In genomic region chr16:89615596-89616090, GRCh38 we compare ENCODE assay signal across 9 cellular contexts. TPM values are rescaled to one million over a fixed set of nuclear protein-coding genes. Genes with fewer than 3 reads are reported as not detected.
DNase-seq lines count a peak whose midpoint lies in the region; ATAC-seq and TF ChIP-seq lines count a peak whose summit lies in the region.
"Had no signal": no experiment of that assay in that cellular context is flagged by ENCODE, and none has a peak within 500 bp of the region (broad histone marks: within the 10 kb centered on the region; RNA-seq: fewer than 3 reads in every experiment).

No MANE protein-coding gene starts in this region.

- ATAC-seq in HG03520 (IDR thresholded peaks at IDR 0.05; ENCODE audit: unreplicated experiment) = no peak

- no peak overlapping the region for H3K9ac ChIP-seq in endodermal cell (ENCODE audit: extremely low read depth, low read length, poor library complexity, severe bottlenecking)

- 63 to 69% methylated on average over 9 to 17 of the region's 17 CpGs for WGBS in endodermal cell (ENCODE audit: insufficient coverage in 1 of 2, insufficient read length in 1 of 2), 2 experiments

- TF ChIP-seq CTCF in endodermal cell (conservative IDR thresholded peaks at IDR 0.05) (peak; percentile 93), retinal pigment epithelial cell (conservative IDR thresholded peaks at IDR 0.05; ENCODE audit: low read depth, low read length) (peak; percentile 71)

- peaks cover 2% of the 10 kb centered on the region for H3K9me3 Mint-ChIP-seq in endodermal cell

- no peak overlapping the region for H3K27ac ChIP-seq in endodermal cell (ENCODE audit: low read depth, low read length)

- DNase-seq in NCI-H82 (lab: John Stamatoyannopoulos, UW) = peak; percentile 35
- DNase-seq in NCI-H82 treated with DMSO at 0.1 percent for 48 hours (lab: John Stamatoyannopoulos, UW; ENCODE audit: unreplicated experiment) = no peak
- peak; percentile 34 for DNase-seq in NCI-H460 (ENCODE audit: extremely low read depth, low read depth)
- peak; percentile 88 for DNase-seq in endodermal cell
- DNase-seq in retinal pigment epithelial cell (ENCODE audit: low read depth) = no peak
- DNase-seq in RKO (ENCODE audit: low spot score) = no peak
- DNase-seq in effector CD8-positive, alpha-beta T cell (lab: John Stamatoyannopoulos, UW) = no peak

- H3K36me3 Mint-ChIP-seq in endodermal cell (ENCODE audit: low read depth) = no peaks in the 10 kb centered on the region
- H3K36me3 Mint-ChIP-seq: CD8-positive, alpha-beta memory T cell had no signal

- H3K9me3 ChIP-seq in endodermal cell (ENCODE audit: control insufficient read depth, low read length) = no peaks in the 10 kb centered on the region

- no peaks in the 10 kb centered on the region for H3K27me3 Mint-ChIP-seq in endodermal cell (ENCODE audit: insufficient read depth)

- no peak overlapping the region for H3K27ac Mint-ChIP-seq in endodermal cell

- no peaks in the 10 kb centered on the region for H3K36me3 ChIP-seq in endodermal cell (ENCODE audit: control insufficient read depth, insufficient read depth, low read length)

- H3K4me3 Mint-ChIP-seq in endodermal cell = no peak overlapping the region
- H3K4me3 Mint-ChIP-seq: CD8-positive, alpha-beta memory T cell had no signal

- H3K27me3 ChIP-seq in endodermal cell (ENCODE audit: control insufficient read depth, insufficient read depth, low read length, poor library complexity, severe bottlenecking) = no peaks in the 10 kb centered on the region

- H3K4me1 ChIP-seq in endodermal cell (ENCODE audit: control insufficient read depth, insufficient read depth, low read length) = peaks cover 7% of the 10 kb centered on the region

- H3K4me3 ChIP-seq in endodermal cell (ENCODE audit: low read length) (no peak overlapping the region), retinal pigment epithelial cell (ENCODE audit: low read length) (no peak overlapping the region)

- peaks cover 10% of the 10 kb centered on the region for H3K4me1 Mint-ChIP-seq in endodermal cell

RNA-seq across cellular contexts. Expression of gene DPEP1, which starts 2.2 kb away (rescaled TPM):
- total RNA-seq in NCI-H460 (2014; rRNA removed; shearing (Covaris generic)) = 0.17 TPM in 1 of 2 replicates, not detected in the other
- polyA plus RNA-seq in NCI-H460 (2014; cell fraction: nucleus; rRNA removed) = 0.39 TPM in 1 of 2 replicates, not detected in the other
- total RNA-seq in endodermal cell = 1 to 10 TPM in 1 of 2 donors, under 1 TPM in 1; 0.88 to 3.2 TPM
- 1.8 TPM for polyA plus RNA-seq in endodermal cell (2013, experiment 1 of 2)
- 1.0 TPM for polyA plus RNA-seq in endodermal cell (2013, experiment 2 of 2)
- total RNA-seq: CD8-positive, alpha-beta memory T cell had no signal
- polyA plus RNA-seq: CD8-positive, alpha-beta memory T cell had no signal

RNA-seq across cellular contexts. Expression of gene CPNE7, which starts 40.1 kb away (rescaled TPM):
- 38.5 and 43.1 TPM in 2 replicates for total RNA-seq in NCI-H460 (2014; rRNA removed; shearing (Covaris generic))
- 519 and 567 TPM in 2 replicates for polyA plus RNA-seq in NCI-H460 (2014; cell fraction: nucleus; rRNA removed)
- 1 to 10 TPM; 1.5 to 2.1 TPM for total RNA-seq in endodermal cell
- 5.8 TPM for polyA plus RNA-seq in endodermal cell (2013, experiment 1 of 2)
- polyA plus RNA-seq in endodermal cell (2013, experiment 2 of 2) = 3.4 TPM

RNA-seq across cellular contexts. Expression of gene CHMP1A, which starts 41.9 kb away (rescaled TPM):
- total RNA-seq in NCI-H460 (2014; rRNA removed; shearing (Covaris generic)) = 47.8 and 51.3 TPM in 2 replicates
- 86.9 and 107 TPM in 2 replicates for polyA plus RNA-seq in NCI-H460 (2014; cell fraction: nucleus; rRNA removed)
- total RNA-seq in endodermal cell = 100 to 1,000 TPM; 104 to 106 TPM
- 52.5 TPM for polyA plus RNA-seq in endodermal cell (2013, experiment 1 of 2)
- 50.6 TPM for polyA plus RNA-seq in endodermal cell (2013, experiment 2 of 2)

RNA-seq across cellular contexts. Expression of gene SPATA33, which starts 42.0 kb away (rescaled TPM):
- total RNA-seq in NCI-H460 (2014; rRNA removed; shearing (Covaris generic)) = 4.0 and 4.8 TPM in 2 replicates
- 15.4 and 16.1 TPM in 2 replicates for polyA plus RNA-seq in NCI-H460 (2014; cell fraction: nucleus; rRNA removed)
- 10 to 100 TPM; 21.8 to 28.7 TPM for total RNA-seq in endodermal cell
- 19.6 TPM for polyA plus RNA-seq in endodermal cell (2013, experiment 1 of 2)
- 16.8 TPM for polyA plus RNA-seq in endodermal cell (2013, experiment 2 of 2)

RNA-seq across cellular contexts. Expression of gene RPL13, which starts 55.2 kb away (rescaled TPM):
- total RNA-seq in NCI-H460 (2014; rRNA removed; shearing (Covaris generic)) = 6,150 and 6,947 TPM in 2 replicates
- 14,165 and 27,245 TPM in 2 replicates for polyA plus RNA-seq in NCI-H460 (2014; cell fraction: nucleus; rRNA removed)
- total RNA-seq in endodermal cell = 1,000 to 10,000 TPM; 1,911 to 2,019 TPM
- 2,841 TPM for polyA plus RNA-seq in endodermal cell (2013, experiment 1 of 2)
- polyA plus RNA-seq in endodermal cell (2013, experiment 2 of 2) = 2,695 TPM

Comparison
In these comparisons a context has a peak if more than half of its experiments do, and no peak if none do; other contexts are left out.
1. DNase-seq: peak in NCI-H82 (single experiment), NCI-H460 (single experiment) and endodermal cell (single experiment); none in NCI-H82 treated with DMSO at 0.1 percent for 48 hours (single experiment), retinal pigment epithelial cell (single experiment), RKO (single experiment) and effector CD8-positive, alpha-beta T cell (single experiment).
2. RNA of gene CPNE7, which starts 40.1 kb away (total RNA-seq): 38.5 to 43.1 TPM in NCI-H460; 1.5 to 2.1 TPM in endodermal cell; every median in the first group is over 10 times any median in the second.